ENCODE assay signal across 12 cellular contexts in the genomic region with DNA sequence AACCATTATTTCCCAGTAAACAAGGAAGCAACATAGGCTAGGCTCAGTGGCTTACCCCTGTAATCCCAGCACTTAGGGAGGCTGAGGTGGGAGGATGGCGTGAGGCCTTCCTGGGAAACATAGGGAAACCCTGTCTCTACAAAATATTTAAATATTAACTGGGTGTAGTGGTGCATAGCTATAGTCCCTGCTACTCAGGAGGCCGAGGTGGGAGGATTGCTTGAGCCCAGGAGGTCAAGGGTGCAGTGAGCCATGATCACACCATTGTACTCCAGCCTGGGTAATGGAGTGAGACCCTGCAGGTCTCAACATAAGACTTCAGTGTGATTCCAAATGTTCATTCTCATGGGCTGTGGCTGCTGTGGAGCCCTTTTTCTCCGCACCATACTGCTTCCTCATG.
"Had no signal": no experiment of that assay in that cellular context is flagged by ENCODE, and none has a peak within 500 bp of the region (broad histone marks: within the 10 kb centered on the region; RNA-seq: fewer than 3 reads in every experiment).

No MANE protein-coding gene starts in this region.

- H3K36me3 ChIP-seq: ascending aorta, thoracic aorta, uterus had no signal

- DNase-seq: activated CD4-positive, alpha-beta T cell treated with anti-CD3 and anti-CD28 coated beads, Interleukin-2, amount 50 U/mL, for 4 hours; activated CD4-positive, CD25-positive, alpha-beta regulatory T cell treated with anti-CD3 and anti-CD28 coated beads, Interleukin-2, amount 50 U/mL, for 72 hours; activated naive CD4-positive, alpha-beta T cell treated with anti-CD3 and anti-CD28 coated beads, Interleukin-2, amount 10 ng/mL, durations not matched to agents 7 days and 5 days; activated T-cell treated with anti-CD3 and anti-CD28 coated beads, Interleukin-2, amount 50 U/mL, for 24 hours; glutamatergic neuron; left colon; lower lobe of right lung; retina; T-helper 1 cell; uterus had no signal

- H3K27me3 ChIP-seq: ascending aorta, uterus had no signal

- H3K4me1 ChIP-seq: ascending aorta, uterus had no signal

- H3K9me3 ChIP-seq: ascending aorta, lower lobe of right lung, thoracic aorta, uterus had no signal

- H3K4me3 ChIP-seq: ascending aorta, lower lobe of right lung, thoracic aorta, uterus had no signal

- H3K27ac ChIP-seq: ascending aorta, thoracic aorta, uterus had no signal
